In genomic region chr3:42660898-42661297, GRCh38 we compare ENCODE assay signal across 13 cellular contexts. TPM values are rescaled to one million over a fixed set of nuclear protein-coding genes. Genes with fewer than 3 reads are reported as not detected.
DNase-seq lines count a peak whose midpoint lies in the region; ATAC-seq and TF ChIP-seq lines count a peak whose summit lies in the region.
"Had no signal": no experiment of that assay in that cellular context is flagged by ENCODE, and none has a peak within 500 bp of the region (broad histone marks: within the 10 kb centered on the region; RNA-seq: fewer than 3 reads in every experiment).

No MANE protein-coding gene starts in this region.

- no peak overlapping the region for H3K4me3 Mint-ChIP-seq in activated CD8-positive, alpha-beta T cell treated with anti-CD3 and anti-CD28 coated beads for 36 hours
- H3K4me3 Mint-ChIP-seq: natural killer cell had no signal

- peak; percentile 60 for ATAC-seq in activated CD8-positive, alpha-beta T cell treated with anti-CD3 and anti-CD28 coated beads for 36 hours
- ATAC-seq in upper lobe of right lung: no peak
- no peak for ATAC-seq in GM18505 (IDR thresholded peaks at IDR 0.05; ENCODE audit: unreplicated experiment)
- ATAC-seq: natural killer cell, Panc1 had no signal

- no peaks in the 10 kb centered on the region for H3K9me3 Mint-ChIP-seq in activated CD8-positive, alpha-beta T cell treated with anti-CD3 and anti-CD28 coated beads for 36 hours
- H3K9me3 Mint-ChIP-seq: natural killer cell had no signal

- H3K27ac ChIP-seq in layer of hippocampus (ENCODE audit: low read depth, low read length) (peak overlapping the region; percentile 82), upper lobe of right lung (no peak overlapping the region)

- no peak overlapping the region for H3K4me3 ChIP-seq in upper lobe of right lung

- TF ChIP-seq POLR2A in GM18505 (IDR thresholded peaks at IDR 0.05; ENCODE audit: borderline replicate concordance, extremely low read depth, insufficient read depth, insufficient read length): no peak

- TF ChIP-seq CTCF in activated CD8-positive, alpha-beta T cell treated with anti-CD3 and anti-CD28 coated beads for 36 hours (IDR thresholded peaks at IDR 0.05): peak; percentile 21
- no peak for TF ChIP-seq CTCF in upper lobe of right lung (IDR thresholded peaks at IDR 0.05)

- H3K27me3 Mint-ChIP-seq in activated CD8-positive, alpha-beta T cell treated with anti-CD3 and anti-CD28 coated beads for 36 hours: no peaks in the 10 kb centered on the region

- H3K36me3 Mint-ChIP-seq in activated CD8-positive, alpha-beta T cell treated with anti-CD3 and anti-CD28 coated beads for 36 hours (ENCODE audit: low read depth): no peaks in the 10 kb centered on the region
- H3K36me3 Mint-ChIP-seq: natural killer cell had no signal

- peaks cover 9% of the 10 kb centered on the region for H3K36me3 ChIP-seq in upper lobe of right lung

- DNase-seq in NCI-H748 (lab: John Stamatoyannopoulos, UW; ENCODE audit: unreplicated experiment) (peak; percentile 3), NCI-H748 treated with DMSO at 0.1 percent for 48 hours (lab: John Stamatoyannopoulos, UW) (no peak), HUDEP-2 (lab: John Stamatoyannopoulos, UW; ENCODE audit: unreplicated experiment in 76 of 76) (peak in 69 of 76 experiments; percentile 2 to 75 (median 45)), upper lobe of right lung (no peak)
- DNase-seq in activated CD8-positive, alpha-beta T cell treated with anti-CD3 and anti-CD28 coated beads for 36 hours: peak; percentile 34
- no peak for DNase-seq in activated CD4-positive, CD25-positive, alpha-beta regulatory T cell (lab: John Stamatoyannopoulos, UW)
- DNase-seq: activated CD4-positive, alpha-beta T cell treated with anti-CD3 and anti-CD28 coated beads, Interleukin-2, amount 50 U/mL, for 48 hours; IMR-90; natural killer cell; stimulated activated CD4-positive, alpha-beta T cell treated with anti-CD3 and anti-CD28 coated beads, Interleukin-2, amount 100 ng/mL, for 48 hours had no signal

- H3K4me1 Mint-ChIP-seq in activated CD8-positive, alpha-beta T cell treated with anti-CD3 and anti-CD28 coated beads for 36 hours (ENCODE audit: low read depth): no peaks in the 10 kb centered on the region

- POLR2A ChIA-PET in activated CD8-positive, alpha-beta T cell treated with anti-CD3 and anti-CD28 coated beads for 36 hours (lab: Charles Lee): interaction anchor here (0.9 kb wide), 1 partner anchor 13 kb away, joined by 3 read pairs; no protein-coding TSS in a partner anchor

- no peak overlapping the region for H3K27ac Mint-ChIP-seq in activated CD8-positive, alpha-beta T cell treated with anti-CD3 and anti-CD28 coated beads for 36 hours
- H3K27ac Mint-ChIP-seq: natural killer cell had no signal

- H3K4me1 ChIP-seq in upper lobe of right lung: peaks cover 2% of the 10 kb centered on the region

- H3K9me3 ChIP-seq in upper lobe of right lung: no peaks in the 10 kb centered on the region

- H3K27me3 ChIP-seq in layer of hippocampus (ENCODE audit: control insufficient read depth, insufficient read depth, low read length): no peaks in the 10 kb centered on the region
- H3K27me3 ChIP-seq in upper lobe of right lung: no peaks in the 10 kb centered on the region

- CTCF ChIA-PET in activated CD8-positive, alpha-beta T cell treated with anti-CD3 and anti-CD28 coated beads for 36 hours (lab: Charles Lee): interaction anchor here (0.8 to 2.1 kb wide), 2 partner anchors 9 to 83 kb away, joined by 3 to 7 read pairs; no protein-coding TSS in a partner anchor

- intact Hi-C loops in activated CD8-positive, alpha-beta T cell treated with anti-CD3 and anti-CD28 coated beads for 36 hours (cut with micrococcal nuclease): no loop called here
- intact Hi-C loops in upper lobe of right lung (cut with DNase I): no loop called here

RNA-seq across cellular contexts. Expression of gene ZBTB47, which starts 7.4 kb away (rescaled TPM):
- total RNA-seq in activated CD8-positive, alpha-beta T cell treated with anti-CD3 and anti-CD28 coated beads for 36 hours: under 1 TPM; 0.43 to 0.45 TPM
- 28.1 TPM for total RNA-seq in upper lobe of right lung

RNA-seq across cellular contexts. Expression of gene KLHL40, which starts 24.4 kb away (rescaled TPM):
- not detected for total RNA-seq in activated CD8-positive, alpha-beta T cell treated with anti-CD3 and anti-CD28 coated beads for 36 hours
- total RNA-seq in upper lobe of right lung: not detected
- total RNA-seq: IMR-90, natural killer cell had no signal

RNA-seq across cellular contexts. Expression of gene HHATL, which starts 41.7 kb away (rescaled TPM):
- total RNA-seq in activated CD8-positive, alpha-beta T cell treated with anti-CD3 and anti-CD28 coated beads for 36 hours: not detected
- not detected for total RNA-seq in upper lobe of right lung
- total RNA-seq: IMR-90, natural killer cell had no signal

Comparison
In these comparisons a context has a peak if more than half of its experiments do, and no peak if none do; other contexts are left out.
1. DNase-seq: peak in NCI-H748 (single experiment), HUDEP-2 (69 of 76) and activated CD8-positive, alpha-beta T cell treated with anti-CD3 and anti-CD28 coated beads for 36 hours (single experiment); none in NCI-H748 treated with DMSO at 0.1 percent for 48 hours (single experiment), upper lobe of right lung (single experiment) and activated CD4-positive, CD25-positive, alpha-beta regulatory T cell (0 of 4).
2. RNA of gene ZBTB47, which starts 7.4 kb away (total RNA-seq): 28.1 TPM in upper lobe of right lung (single experiment); 0.43 to 0.45 TPM in activated CD8-positive, alpha-beta T cell treated with anti-CD3 and anti-CD28 coated beads for 36 hours; every median in the first group is over 10 times any median in the second.